ENCODE assay signal across 1 cellular context in genomic region chr1:27536767-27537166, GRCh38.
TF ChIP-seq lines count a peak whose summit lies in the region.

No MANE protein-coding gene starts in this region.

TF ChIP-seq in GM23338, 12 proteins besides CTCF, POLR2A, EP300 and RAD21 (continued from another document):
- TF ChIP-seq ZNF462 (CRISPR knock-in tag; IDR thresholded peaks at IDR 0.05) (no peak), STAT1 (IDR thresholded peaks at IDR 0.05; ENCODE audit: unreplicated experiment) (no peak), ZNF331 (CRISPR knock-in tag; IDR thresholded peaks at IDR 0.05; ENCODE audit: low read depth) (no peak), ZNF114 (CRISPR knock-in tag; IDR thresholded peaks at IDR 0.05) (no peak), CREB1 (CRISPR knock-in tag; IDR thresholded peaks at IDR 0.05; ENCODE audit: low read depth) (no peak), NANOG (IDR thresholded peaks at IDR 0.05; ENCODE audit: borderline replicate concordance) (no peak), JUNB (IDR thresholded peaks at IDR 0.05; ENCODE audit: unreplicated experiment) (no peak)
